9 cellular contexts compared by ENCODE assay signal in genomic region chrX:110146521-110146920, GRCh38.
DNase-seq lines count a peak whose midpoint lies in the region; ATAC-seq and TF ChIP-seq lines count a peak whose summit lies in the region.
"Had no signal": no experiment of that assay in that cellular context is flagged by ENCODE, and none has a peak within 500 bp of the region (broad histone marks: within the 10 kb centered on the region; RNA-seq: fewer than 3 reads in every experiment).

No MANE protein-coding gene starts in this region.

- no peak overlapping the region for H3K27ac Mint-ChIP-seq in activated CD8-positive, alpha-beta memory T cell treated with anti-CD3 and anti-CD28 coated beads, Interleukin-2, amount 10 ng/mL, durations not matched to agents 7 days and 5 days
- H3K27ac Mint-ChIP-seq: dendritic cell treated with granulocyte-macrophage colony-stimulating factor and Interleukin-4, amounts not matched to agents 40 ng/mL and 50 ng/mL, for 4 days had no signal

- H3K9me3 Mint-ChIP-seq in activated CD8-positive, alpha-beta memory T cell treated with anti-CD3 and anti-CD28 coated beads, Interleukin-2, amount 10 ng/mL, durations not matched to agents 7 days and 5 days (ENCODE audit: low read depth) = no peaks in the 10 kb centered on the region
- H3K9me3 Mint-ChIP-seq: dendritic cell treated with granulocyte-macrophage colony-stimulating factor and Interleukin-4, amounts not matched to agents 40 ng/mL and 50 ng/mL, for 4 days had no signal

- no peak overlapping the region for H3K4me3 ChIP-seq in foreskin fibroblast (ENCODE audit: low read depth in 1 of 2, low read length in 2 of 2)

- DNase-seq in SIG-M5 treated with dmso at 0.1 percent for 504 hours (lab: John Stamatoyannopoulos, UW; ENCODE audit: unreplicated experiment) = peak; percentile 31
- no peak for DNase-seq in SIG-M5 (lab: John Stamatoyannopoulos, UW)
- peak; percentile 49 for DNase-seq in NCI-H1694 (lab: John Stamatoyannopoulos, UW)
- peak; percentile 44 for DNase-seq in activated CD8-positive, alpha-beta memory T cell treated with anti-CD3 and anti-CD28 coated beads, Interleukin-2, amount 10 ng/mL, durations not matched to agents 7 days and 5 days
- peak; percentile 35 to 76 for DNase-seq in foreskin fibroblast
- DNase-seq in pons (ENCODE audit: low spot score) = peak; percentile 72
- DNase-seq in 8988T = no peak

- H3K36me3 Mint-ChIP-seq in activated CD8-positive, alpha-beta memory T cell treated with anti-CD3 and anti-CD28 coated beads, Interleukin-2, amount 10 ng/mL, durations not matched to agents 7 days and 5 days = no peaks in the 10 kb centered on the region

- no peaks in the 10 kb centered on the region for H3K27me3 Mint-ChIP-seq in activated CD8-positive, alpha-beta memory T cell treated with anti-CD3 and anti-CD28 coated beads, Interleukin-2, amount 10 ng/mL, durations not matched to agents 7 days and 5 days
- H3K27me3 Mint-ChIP-seq: dendritic cell treated with granulocyte-macrophage colony-stimulating factor and Interleukin-4, amounts not matched to agents 40 ng/mL and 50 ng/mL, for 4 days had no signal

- TF ChIP-seq CTCF in foreskin fibroblast (IDR thresholded peaks at IDR 0.05; ENCODE audit: low read depth, low read length) = peak; percentile 55

- peaks cover 7% of the 10 kb centered on the region for H3K4me1 Mint-ChIP-seq in activated CD8-positive, alpha-beta memory T cell treated with anti-CD3 and anti-CD28 coated beads, Interleukin-2, amount 10 ng/mL, durations not matched to agents 7 days and 5 days

- no peak overlapping the region for H3K4me3 Mint-ChIP-seq in activated CD8-positive, alpha-beta memory T cell treated with anti-CD3 and anti-CD28 coated beads, Interleukin-2, amount 10 ng/mL, durations not matched to agents 7 days and 5 days
- H3K4me3 Mint-ChIP-seq: dendritic cell treated with granulocyte-macrophage colony-stimulating factor and Interleukin-4, amounts not matched to agents 40 ng/mL and 50 ng/mL, for 4 days had no signal

- peak; percentile 62 for ATAC-seq in GM21825 (IDR thresholded peaks at IDR 0.05; ENCODE audit: unreplicated experiment)
- ATAC-seq in activated CD8-positive, alpha-beta memory T cell treated with anti-CD3 and anti-CD28 coated beads, Interleukin-2, amount 10 ng/mL, durations not matched to agents 7 days and 5 days = peak; percentile 78

- CTCF ChIA-PET in activated CD8-positive, alpha-beta memory T cell treated with anti-CD3 and anti-CD28 coated beads, Interleukin-2, amount 10 ng/mL, durations not matched to agents 7 days and 5 days (lab: Charles Lee) = interaction anchor here (0.6 to 4.5 kb wide), 28 partner anchors 9 to 661 kb away, joined by 3 to 41 read pairs (median 4); no protein-coding TSS in a partner anchor

Comparison
In these comparisons a context has a peak if more than half of its experiments do, and no peak if none do; other contexts are left out.
1. DNase-seq: peak in SIG-M5 treated with dmso at 0.1 percent for 504 hours (single experiment), NCI-H1694 (single experiment), activated CD8-positive, alpha-beta memory T cell treated with anti-CD3 and anti-CD28 coated beads, Interleukin-2, amount 10 ng/mL, durations not matched to agents 7 days and 5 days (single experiment), foreskin fibroblast (2 of 2) and pons (single experiment); none in SIG-M5 (single experiment) and 8988T (single experiment).